ENCODE assay signal across 8 cellular contexts in the genomic region with DNA sequence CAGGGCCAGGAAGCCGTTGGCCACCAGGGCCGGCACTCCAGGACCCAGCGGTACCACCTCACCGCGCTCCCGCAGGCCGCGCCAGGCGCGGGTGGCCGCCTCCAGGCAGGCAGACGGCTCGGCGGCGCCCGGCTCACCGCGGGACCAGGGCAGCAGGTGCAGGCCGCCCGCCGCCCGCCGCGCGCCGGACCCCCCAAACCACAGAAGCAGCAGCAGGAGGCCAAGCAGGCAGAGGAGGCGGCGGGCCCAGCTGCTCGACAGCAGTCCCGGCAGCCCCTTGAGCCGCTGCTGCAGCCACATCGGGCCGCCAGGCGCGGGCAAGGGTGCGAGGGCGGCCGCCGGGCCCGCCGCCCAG. TPM values are rescaled to one million over a fixed set of nuclear protein-coding genes. Genes with fewer than 3 reads are reported as not detected.
DNase-seq lines count a peak whose midpoint lies in the region; ATAC-seq, FAIRE-seq and TF ChIP-seq lines count a peak whose summit lies in the region.

No MANE protein-coding gene starts in this region.

- H3K4me3 ChIP-seq in iPS-11a (ENCODE audit: low read depth, low read length) (peak overlapping the region; percentile 47), thymus (ENCODE audit: low read length) (peak overlapping the region; percentile 74)

- no peak overlapping the region for H3K4me3 Mint-ChIP-seq in activated B cell treated with CpG ODN at 0.5 μM for 24 hours
- no peak overlapping the region for H3K4me3 Mint-ChIP-seq in CD14-positive monocyte

- DNase-seq in activated B cell treated with CpG ODN at 0.5 μM for 24 hours = no peak
- no peak for DNase-seq in T-helper 2 cell
- DNase-seq in D721Med (ENCODE audit: insufficient read length, low spot score) = no peak
- DNase-seq in CD14-positive monocyte (ENCODE audit: low spot score) = no peak

- H3K9me3 Mint-ChIP-seq in activated B cell treated with CpG ODN at 0.5 μM for 24 hours (no peaks in the 10 kb centered on the region), CD14-positive monocyte (no peaks in the 10 kb centered on the region)

- H3K4me1 Mint-ChIP-seq in activated B cell treated with CpG ODN at 0.5 μM for 24 hours (peaks cover 42% of the 10 kb centered on the region), CD14-positive monocyte (peaks cover 44% of the 10 kb centered on the region)

- FAIRE-seq in D721Med (lab: Jason Lieb, UNC) = no peak

- CTCF ChIA-PET in activated B cell treated with CpG ODN at 0.5 μM for 24 hours (lab: Charles Lee) = interaction anchor here (1.0 kb wide), 1 partner anchor 18 kb away, joined by 3 read pairs; no protein-coding TSS in a partner anchor

- H3K9me3 ChIP-seq in thymus (ENCODE audit: control insufficient read depth) = no peaks in the 10 kb centered on the region

- H3K36me3 ChIP-seq in thymus (ENCODE audit: control insufficient read depth, insufficient read depth) = peaks cover 22% of the 10 kb centered on the region

- H3K27ac Mint-ChIP-seq in activated B cell treated with CpG ODN at 0.5 μM for 24 hours (no peak overlapping the region), CD14-positive monocyte (no peak overlapping the region)

- intact Hi-C loops in activated B cell treated with CpG ODN at 0.5 μM for 24 hours (cut with micrococcal nuclease) (loop anchor here (1.0 kb wide), 4 partner anchors 8 to 120 kb away; a partner anchor contains a TSS), CD14-positive monocyte (cut with micrococcal nuclease) (loop anchor here in 1 of 2 donors (10.0 kb wide), 1 partner anchor 89 kb away; a partner anchor contains a TSS)

- TF ChIP-seq CTCF in activated B cell treated with CpG ODN at 0.5 μM for 24 hours (IDR thresholded peaks at IDR 0.05) (no peak), D721Med (IDR thresholded peaks at IDR 0.05; ENCODE audit: insufficient read depth, missing control alignments) (no peak), CD14-positive monocyte (IDR thresholded peaks at IDR 0.05) (no peak)

- H3K27me3 Mint-ChIP-seq in activated B cell treated with CpG ODN at 0.5 μM for 24 hours (no peaks in the 10 kb centered on the region), CD14-positive monocyte (ENCODE audit: low read depth in 3 of 3) (peaks cover 0 to 2% (median 0%) of the 10 kb centered on the region in 3 donors)

- POLR2A ChIA-PET in activated B cell treated with CpG ODN at 0.5 μM for 24 hours (lab: Charles Lee) = interaction anchor here (0.6 to 2.4 kb wide), 8 partner anchors 9 to 227 kb away, joined by 3 to 161 read pairs (median 5); a partner anchor contains a TSS

- under 1% methylated on average over 40 of the region's 41 CpGs for WGBS in thymus

- H3K4me1 ChIP-seq in thymus (ENCODE audit: control insufficient read depth, insufficient read depth, low read length) = peaks cover 10% of the 10 kb centered on the region

- ATAC-seq in GM18873 (IDR thresholded peaks at IDR 0.05; ENCODE audit: low FRiP score, unreplicated experiment) (peak; percentile 12), HG02884 (IDR thresholded peaks at IDR 0.05; ENCODE audit: unreplicated experiment) (peak; percentile 23), activated B cell treated with CpG ODN at 0.5 μM for 24 hours (ENCODE audit: low read depth) (peak; percentile 3)

- H3K27me3 ChIP-seq in thymus (ENCODE audit: control insufficient read depth, insufficient read depth) = peaks cover 2% of the 10 kb centered on the region

- H3K27ac ChIP-seq in thymus (ENCODE audit: low read depth) = no peak overlapping the region

- H3K36me3 Mint-ChIP-seq in activated B cell treated with CpG ODN at 0.5 μM for 24 hours (ENCODE audit: low read depth) (peaks cover 37% of the 10 kb centered on the region), CD14-positive monocyte (peaks cover 19 to 35% of the 10 kb centered on the region in 2 donors)

RNA-seq across cellular contexts. Expression of a gene that starts 0.3 kb away (rescaled TPM):
- 34.8 and 37.4 TPM in 2 replicates for total RNA-seq in activated B cell treated with CpG ODN at 0.5 μM for 24 hours
- polyA plus RNA-seq in thymus (24.8 TPM), CD14-positive monocyte (10 to 100 TPM; 31.7 to 74.0 TPM)

RNA-seq across cellular contexts. Expression of a gene that starts 8.6 kb away (rescaled TPM):
- 15.7 and 18.6 TPM in 2 replicates for total RNA-seq in activated B cell treated with CpG ODN at 0.5 μM for 24 hours
- polyA plus RNA-seq in thymus (13.7 TPM), CD14-positive monocyte (10 to 100 TPM; 44.5 to 53.1 TPM)

RNA-seq across cellular contexts. Expression of a gene that starts 54.3 kb away (rescaled TPM):
- 46.5 and 54.1 TPM in 2 replicates for total RNA-seq in activated B cell treated with CpG ODN at 0.5 μM for 24 hours
- polyA plus RNA-seq in thymus = 27.8 TPM
- 10 to 100 TPM; 26.3 to 30.3 TPM for polyA plus RNA-seq in CD14-positive monocyte
